Comparison of ENCODE assay signal across 8 cellular contexts in the genomic region with DNA sequence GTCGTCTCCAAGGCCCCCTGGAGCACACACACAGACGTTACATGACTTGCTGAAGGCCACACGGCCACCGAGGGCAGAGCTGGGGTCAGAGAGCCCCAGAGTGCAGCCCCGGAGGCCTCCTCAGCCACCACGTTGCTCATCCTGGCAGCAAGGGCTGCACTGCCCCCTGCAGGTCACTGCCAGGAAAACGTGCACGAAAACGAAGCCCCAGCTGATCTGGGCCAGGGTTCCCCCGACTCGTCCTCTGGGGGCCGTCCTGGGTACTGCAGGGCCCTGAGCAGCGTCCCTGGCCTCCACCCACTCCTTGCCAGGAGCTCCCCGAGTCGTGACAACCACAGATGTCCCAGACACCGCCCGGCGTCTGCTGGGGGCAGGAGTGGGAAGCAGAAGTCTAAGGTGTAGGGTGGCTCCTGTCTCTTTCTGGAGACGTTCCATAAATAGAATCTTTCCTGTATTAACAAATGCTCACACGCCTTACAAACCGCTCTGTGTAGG. TPM values are rescaled to one million over a fixed set of nuclear protein-coding genes. Genes with fewer than 3 reads are reported as not detected.
DNase-seq lines count a peak whose midpoint lies in the region; ATAC-seq and TF ChIP-seq lines count a peak whose summit lies in the region.

No MANE protein-coding gene starts in this region.

- H3K27me3 Mint-ChIP-seq in activated T-helper 17 cell treated with anti-CD3 and anti-CD28 coated beads, Interleukin-2, amount 50 U/mL, for 72 hours, result no peaks in the 10 kb centered on the region
- H3K27me3 Mint-ChIP-seq in natural killer cell treated with Interleukin-12 subunit alpha and Interleukin-12 subunit beta and Interleukin-15 and Interleukin-18, amount 100 ng/mL, for 72 hours, result no peaks in the 10 kb centered on the region

- CTCF ChIA-PET in RWPE1 (lab: Yijun Ruan, JAX), result interaction anchor here (0.5 to 1.3 kb wide), 13 partner anchors 10 to 179 kb away, joined by 3 to 6 read pairs (median 3); a partner anchor contains a TSS

- ATAC-seq in activated T-helper 17 cell treated with anti-CD3 and anti-CD28 coated beads, Interleukin-2, amount 50 U/mL, for 72 hours (replicated peaks), result peak; percentile 49
- ATAC-seq in natural killer cell treated with Interleukin-12 subunit alpha and Interleukin-12 subunit beta and Interleukin-15 and Interleukin-18, amount 100 ng/mL, for 72 hours, result peak; percentile 66 to 69
- ATAC-seq in HG02678 (IDR thresholded peaks at IDR 0.05; ENCODE audit: unreplicated experiment), result no peak

- peak overlapping the region; percentile 87 for H3K4me3 Mint-ChIP-seq in activated T-helper 17 cell treated with anti-CD3 and anti-CD28 coated beads, Interleukin-2, amount 50 U/mL, for 72 hours
- peak overlapping the region; percentile 86 for H3K4me3 Mint-ChIP-seq in natural killer cell treated with Interleukin-12 subunit alpha and Interleukin-12 subunit beta and Interleukin-15 and Interleukin-18, amount 100 ng/mL, for 72 hours

- H3K4me1 Mint-ChIP-seq in activated T-helper 17 cell treated with anti-CD3 and anti-CD28 coated beads, Interleukin-2, amount 50 U/mL, for 72 hours, result peaks cover 26% of the 10 kb centered on the region
- peaks cover 27 to 36% of the 10 kb centered on the region in 2 donors for H3K4me1 Mint-ChIP-seq in natural killer cell treated with Interleukin-12 subunit alpha and Interleukin-12 subunit beta and Interleukin-15 and Interleukin-18, amount 100 ng/mL, for 72 hours (ENCODE audit: low read depth in 2 of 2)

- no peaks in the 10 kb centered on the region for H3K9me3 Mint-ChIP-seq in activated T-helper 17 cell treated with anti-CD3 and anti-CD28 coated beads, Interleukin-2, amount 50 U/mL, for 72 hours
- H3K9me3 Mint-ChIP-seq in natural killer cell treated with Interleukin-12 subunit alpha and Interleukin-12 subunit beta and Interleukin-15 and Interleukin-18, amount 100 ng/mL, for 72 hours, result no peaks in the 10 kb centered on the region

- H3K4me3 ChIP-seq in GM12875 (ENCODE audit: low read depth, low read length), result no peak overlapping the region

- peak overlapping the region; percentile 64 for H3K27ac ChIP-seq in RWPE1

- DNase-seq in Kasumi-1 (lab: John Stamatoyannopoulos, UW) (peak; percentile 91 to 93), RWPE1 (ENCODE audit: low spot score) (no peak), fibroblast of peridontal ligament (ENCODE audit: extremely low read depth) (peak; percentile 81)
- DNase-seq in natural killer cell treated with Interleukin-12 subunit alpha and Interleukin-12 subunit beta and Interleukin-15 and Interleukin-18, amount 100 ng/mL, for 72 hours (ENCODE audit: low spot score), result peak; percentile 93
- DNase-seq in stimulated activated naive CD4-positive, alpha-beta T cell treated with Interleukin-2 at 50 U/mL for 16 hours (lab: John Stamatoyannopoulos, UW), result peak; percentile 92

- peaks cover 14% of the 10 kb centered on the region for H3K36me3 Mint-ChIP-seq in activated T-helper 17 cell treated with anti-CD3 and anti-CD28 coated beads, Interleukin-2, amount 50 U/mL, for 72 hours (ENCODE audit: low read depth)
- H3K36me3 Mint-ChIP-seq in natural killer cell treated with Interleukin-12 subunit alpha and Interleukin-12 subunit beta and Interleukin-15 and Interleukin-18, amount 100 ng/mL, for 72 hours, result no peaks in the 10 kb centered on the region

- POLR2A ChIA-PET in RWPE1 (lab: Yijun Ruan, JAX; ENCODE audit: low non-redundant PET), result no interaction called here

- peak overlapping the region; percentile 99 for H3K27ac Mint-ChIP-seq in activated T-helper 17 cell treated with anti-CD3 and anti-CD28 coated beads, Interleukin-2, amount 50 U/mL, for 72 hours
- H3K27ac Mint-ChIP-seq in natural killer cell treated with Interleukin-12 subunit alpha and Interleukin-12 subunit beta and Interleukin-15 and Interleukin-18, amount 100 ng/mL, for 72 hours, result peak overlapping the region; percentile 92 to 94

- TF ChIP-seq CTCF in GM12875 (IDR thresholded peaks at IDR 0.05; ENCODE audit: borderline replicate concordance, insufficient read depth, low read depth, low read length), result peak; percentile 100
- TF ChIP-seq CTCF in RWPE1 (conservative IDR thresholded peaks at IDR 0.05; ENCODE audit: low read depth), result peak; percentile 78

RNA-seq across cellular contexts. Expression of a gene that starts 3.4 kb away (rescaled TPM):
- total RNA-seq in activated T-helper 17 cell treated with anti-CD3 and anti-CD28 coated beads, Interleukin-2, amount 50 U/mL, for 72 hours, result 10 to 100 TPM in 1 of 2 donors, 1 to 10 TPM in 1; 6.3 to 14.1 TPM
- total RNA-seq in natural killer cell treated with Interleukin-12 subunit alpha and Interleukin-12 subunit beta and Interleukin-15 and Interleukin-18, amount 100 ng/mL, for 72 hours, result 10 to 100 TPM; 16.3 to 17.7 TPM

RNA-seq across cellular contexts. Expression of a gene that starts 14.4 kb away (rescaled TPM):
- under 1 TPM in 1 of 2 donors, not detected in 1; 0.29 TPM for total RNA-seq in activated T-helper 17 cell treated with anti-CD3 and anti-CD28 coated beads, Interleukin-2, amount 50 U/mL, for 72 hours
- total RNA-seq in natural killer cell treated with Interleukin-12 subunit alpha and Interleukin-12 subunit beta and Interleukin-15 and Interleukin-18, amount 100 ng/mL, for 72 hours, result under 1 TPM in 1 of 2 donors, not detected in 1; 0.33 TPM

RNA-seq across cellular contexts. Expression of a gene that starts 20.9 kb away (rescaled TPM):
- total RNA-seq in activated T-helper 17 cell treated with anti-CD3 and anti-CD28 coated beads, Interleukin-2, amount 50 U/mL, for 72 hours, result 10 to 100 TPM; 31.4 to 44.5 TPM
- 10 to 100 TPM; 46.5 to 73.2 TPM for total RNA-seq in natural killer cell treated with Interleukin-12 subunit alpha and Interleukin-12 subunit beta and Interleukin-15 and Interleukin-18, amount 100 ng/mL, for 72 hours

RNA-seq across cellular contexts. Expression of a gene that starts 33.2 kb away (rescaled TPM):
- total RNA-seq in activated T-helper 17 cell treated with anti-CD3 and anti-CD28 coated beads, Interleukin-2, amount 50 U/mL, for 72 hours, result 10 to 100 TPM; 30.5 to 31.3 TPM
- total RNA-seq in natural killer cell treated with Interleukin-12 subunit alpha and Interleukin-12 subunit beta and Interleukin-15 and Interleukin-18, amount 100 ng/mL, for 72 hours, result 10 to 100 TPM; 34.5 to 49.7 TPM

RNA-seq across cellular contexts. Expression of a gene that starts 49.8 kb away (rescaled TPM):
- under 1 TPM in 1 of 2 donors, not detected in 1; 0.26 TPM for total RNA-seq in activated T-helper 17 cell treated with anti-CD3 and anti-CD28 coated beads, Interleukin-2, amount 50 U/mL, for 72 hours
- total RNA-seq in natural killer cell treated with Interleukin-12 subunit alpha and Interleukin-12 subunit beta and Interleukin-15 and Interleukin-18, amount 100 ng/mL, for 72 hours, result under 1 TPM in 1 of 2 donors, not detected in 1; 0.67 TPM
